ENCODE assay signal across 28 cellular contexts in the genomic region with DNA sequence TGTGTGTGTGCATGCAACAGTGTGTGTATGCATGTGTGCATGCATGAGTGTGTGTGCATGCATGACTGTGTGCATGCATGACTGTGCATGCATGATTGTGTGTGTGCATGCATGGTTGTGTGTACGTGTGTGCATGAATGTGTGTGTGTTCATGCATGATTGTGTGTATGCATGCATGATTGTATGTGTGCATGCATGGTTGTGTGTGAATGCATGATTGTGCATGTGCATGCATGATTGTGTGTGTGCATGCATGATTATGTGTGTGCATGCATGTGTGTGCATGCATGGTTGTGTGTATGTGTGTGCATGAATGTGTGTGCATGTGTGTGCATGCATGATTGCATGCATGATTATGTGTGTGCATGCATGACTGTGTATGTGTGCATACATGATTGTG.
"Had no signal": no experiment of that assay in that cellular context is flagged by ENCODE, and none has a peak within 500 bp of the region (broad histone marks: within the 10 kb centered on the region; RNA-seq: fewer than 3 reads in every experiment).

No MANE protein-coding gene starts in this region.

- FAIRE-seq: frontal cortex had no signal

- H3K27ac ChIP-seq: adrenal gland, body of pancreas, cardiac muscle cell, coronary artery, dorsolateral prefrontal cortex had no signal

- H3K27me3 ChIP-seq: body of pancreas, cardiac muscle cell had no signal

- H3K4me3 ChIP-seq: adrenal gland, body of pancreas, cardiac muscle cell, coronary artery, dorsolateral prefrontal cortex had no signal

- H3K4me1 ChIP-seq: adrenal gland, body of pancreas had no signal

- ATAC-seq: activated CD4-positive, alpha-beta T cell treated with anti-CD3 and anti-CD28 coated beads for 36 hours; activated CD8-positive, alpha-beta memory T cell treated with anti-CD3 and anti-CD28 coated beads, Interleukin-2, amount 10 ng/mL, durations not matched to agents 7 days and 5 days; activated CD8-positive, alpha-beta T cell treated with anti-CD3 and anti-CD28 coated beads, Interleukin-2, amount 10 ng/mL, durations not matched to agents 7 days and 5 days; activated naive CD8-positive, alpha-beta T cell treated with anti-CD3 and anti-CD28 coated beads, Interleukin-2, amount 50 U/mL, for 24 hours; body of pancreas; esophagus mucosa had no signal

- H3K36me3 ChIP-seq: adrenal gland, cardiac muscle cell had no signal

- DNase-seq: activated CD4-positive, alpha-beta memory T cell treated with anti-CD3 and anti-CD28 coated beads for 36 hours; activated CD4-positive, alpha-beta T cell treated with anti-CD3 and anti-CD28 coated beads for 36 hours; activated CD4-positive, alpha-beta T cell treated with anti-CD3 and anti-CD28 coated beads, Interleukin-2, amount 10 ng/mL, durations not matched to agents 24 days and 14 days; activated CD4-positive, CD25-positive, alpha-beta regulatory T cell; activated CD4-positive, CD25-positive, alpha-beta regulatory T cell treated with anti-CD3 and anti-CD28 coated beads, Interleukin-2, amount 50 U/mL, for 72 hours; activated CD8-positive, alpha-beta memory T cell treated with anti-CD3 and anti-CD28 coated beads, Interleukin-2, amount 50 U/mL, for 4 hours; activated CD8-positive, alpha-beta T cell treated with anti-CD3 and anti-CD28 coated beads, Interleukin-2, amount 10 ng/mL, durations not matched to agents 7 days and 5 days; activated effector memory CD4-positive, alpha-beta T cell treated with anti-CD3 and anti-CD28 coated beads, Interleukin-2, amount 50 U/mL, for 16 hours; activated naive CD4-positive, alpha-beta T cell treated with anti-CD3 and anti-CD28 coated beads for 36 hours; activated naive CD8-positive, alpha-beta T cell treated with anti-CD3 and anti-CD28 coated beads for 36 hours; activated naive CD8-positive, alpha-beta T cell treated with anti-CD3 and anti-CD28 coated beads, Interleukin-2, amount 50 U/mL, for 24 hours; activated T-cell treated with anti-CD3 and anti-CD28 coated beads, Interleukin-2, amount 50 U/mL, for 1 hour; activated T-cell treated with anti-CD3 and anti-CD28 coated beads, Interleukin-2, amount 50 U/mL, for 48 hours; amygdala; aorta; body of pancreas; central memory CD4-positive, alpha-beta T cell; cerebellar nuclear complex; dorsolateral prefrontal cortex; effector memory CD4-positive, alpha-beta T cell; foreskin fibroblast; T-helper 2 cell had no signal

- H3K9me3 ChIP-seq: adrenal gland, body of pancreas had no signal
